In genomic region chr17:65797809-65798208, GRCh38 we compare ENCODE assay signal across 10 cellular contexts.
DNase-seq lines count a peak whose midpoint lies in the region; ATAC-seq and TF ChIP-seq lines count a peak whose summit lies in the region.
"Had no signal": no experiment of that assay in that cellular context is flagged by ENCODE, and none has a peak within 500 bp of the region (broad histone marks: within the 10 kb centered on the region; RNA-seq: fewer than 3 reads in every experiment).

No MANE protein-coding gene starts in this region.

- H3K9me3 ChIP-seq in prostate gland: no peaks in the 10 kb centered on the region

- no peak overlapping the region for H3K27ac ChIP-seq in prostate gland
- H3K27ac ChIP-seq: tibial nerve had no signal

- no peaks in the 10 kb centered on the region for H3K4me1 ChIP-seq in prostate gland (replicated peaks)
- H3K4me1 ChIP-seq: tibial nerve had no signal

- TF ChIP-seq CTCF in neural crest cell (conservative IDR thresholded peaks at IDR 0.05): peak; percentile 42
- TF ChIP-seq CTCF in natural killer cell (IDR thresholded peaks at IDR 0.05): no peak
- no peak for TF ChIP-seq CTCF in prostate gland (IDR thresholded peaks at IDR 0.05)

- H3K4me3 Mint-ChIP-seq in neural crest cell: no peak overlapping the region
- no peak overlapping the region for H3K4me3 Mint-ChIP-seq in natural killer cell

- H3K4me1 Mint-ChIP-seq in neural crest cell (no peaks in the 10 kb centered on the region), natural killer cell (no peaks in the 10 kb centered on the region)

- ATAC-seq in natural killer cell (no peak), HG03025 (IDR thresholded peaks at IDR 0.05; ENCODE audit: low FRiP score, unreplicated experiment) (no peak)

- intact Hi-C loops in natural killer cell (cut with micrococcal nuclease): no loop called here
- intact Hi-C loops in prostate gland (cut with DNase I): loop anchor here (10.0 kb wide), 1 partner anchor 343 kb away; no protein-coding TSS in a partner anchor

- H3K27me3 ChIP-seq in prostate gland (replicated peaks; ENCODE audit: insufficient read depth): no peaks in the 10 kb centered on the region
- H3K27me3 ChIP-seq: tibial nerve had no signal

- H3K27me3 Mint-ChIP-seq in neural crest cell (ENCODE audit: low read depth) (no peaks in the 10 kb centered on the region), natural killer cell (ENCODE audit: low read depth in 2 of 2) (peaks cover 10 to 32% of the 10 kb centered on the region in 2 donors)

- H3K36me3 Mint-ChIP-seq in neural crest cell (ENCODE audit: low read depth): peaks cover 23% of the 10 kb centered on the region
- H3K36me3 Mint-ChIP-seq in natural killer cell: peaks cover 10% of the 10 kb centered on the region

- H3K36me3 ChIP-seq in prostate gland: no peaks in the 10 kb centered on the region
- H3K36me3 ChIP-seq: tibial nerve had no signal

- H3K9me3 Mint-ChIP-seq in neural crest cell: peaks cover 11% of the 10 kb centered on the region
- H3K9me3 Mint-ChIP-seq in natural killer cell: peaks cover 2 to 3% of the 10 kb centered on the region in 2 donors

- TF ChIP-seq POLR2A in prostate gland (IDR thresholded peaks at IDR 0.05): no peak

- H3K27ac Mint-ChIP-seq in neural crest cell (ENCODE audit: unreplicated experiment): no peak overlapping the region
- no peak overlapping the region for H3K27ac Mint-ChIP-seq in natural killer cell

- WGBS in prostate gland: 68% methylated on average over 3 of the region's 3 CpGs

- no peak overlapping the region for H3K4me3 ChIP-seq in Jurkat, Clone E6-1 (ENCODE audit: low read length)
- no peak overlapping the region for H3K4me3 ChIP-seq in prostate gland
- H3K4me3 ChIP-seq: tibial nerve had no signal

- peak; percentile 36 for DNase-seq in DMS53 (lab: John Stamatoyannopoulos, UW)
- no peak for DNase-seq in DMS53 treated with DMSO at 0.1 percent for 48 hours (lab: John Stamatoyannopoulos, UW; ENCODE audit: unreplicated experiment)
- DNase-seq in Jurkat, Clone E6-1 (ENCODE audit: low read depth, low spot score): peak; percentile 33
- peak; percentile 22 for DNase-seq in activated naive CD4-positive, alpha-beta T cell treated with Interleukin-2 at 50 U/mL for 16 hours
- DNase-seq in neural crest cell (ENCODE audit: low read depth, low spot score): no peak
- no peak for DNase-seq in natural killer cell
- DNase-seq in prostate gland (ENCODE audit: low spot score): no peak
- DNase-seq: SHP77 treated with DMSO at 0.1 percent for 48 hours had no signal

Comparison
In these comparisons a context has a peak if more than half of its experiments do, and no peak if none do; other contexts are left out.
1. DNase-seq: peak in DMS53 (single experiment), Jurkat, Clone E6-1 (single experiment) and activated naive CD4-positive, alpha-beta T cell treated with Interleukin-2 at 50 U/mL for 16 hours (single experiment); none in DMS53 treated with DMSO at 0.1 percent for 48 hours (single experiment), neural crest cell (single experiment), natural killer cell (single experiment) and prostate gland (single experiment).